2 cellular contexts compared by ENCODE assay signal in the genomic region with DNA sequence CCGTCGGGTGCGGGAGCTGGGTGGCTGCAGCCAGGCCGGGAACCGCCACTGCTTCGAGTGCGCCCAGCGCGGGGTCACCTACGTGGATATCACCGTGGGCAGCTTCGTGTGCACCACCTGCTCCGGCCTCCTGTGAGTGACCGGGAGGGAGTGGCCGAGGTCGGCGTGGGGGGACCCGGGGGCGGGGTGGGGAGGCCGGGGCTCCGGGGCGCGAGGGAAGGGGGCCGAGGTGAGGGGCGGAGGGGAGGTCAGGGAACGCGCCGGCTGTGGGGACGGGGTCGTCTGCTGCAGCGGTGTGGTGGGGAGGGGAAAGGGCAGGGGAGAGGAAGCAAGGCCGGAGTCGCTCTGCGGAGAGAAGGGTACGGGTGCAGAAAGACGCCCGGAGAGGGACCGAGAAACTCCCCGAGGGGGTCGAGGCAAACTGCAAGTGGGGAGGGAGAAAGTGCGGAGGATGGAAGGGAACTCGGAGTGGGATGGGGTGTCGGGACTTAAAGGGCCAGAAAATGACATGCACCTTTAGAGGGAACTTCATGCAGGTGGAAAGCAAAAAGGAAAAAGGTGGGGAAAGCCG.
TF ChIP-seq lines count a peak whose summit lies in the region.

No MANE protein-coding gene starts in this region.

TF ChIP-seq in SK-N-SH, 30 proteins besides CTCF, POLR2A, EP300 and RAD21 (continued from another document):
- TF ChIP-seq, protein P1, sequence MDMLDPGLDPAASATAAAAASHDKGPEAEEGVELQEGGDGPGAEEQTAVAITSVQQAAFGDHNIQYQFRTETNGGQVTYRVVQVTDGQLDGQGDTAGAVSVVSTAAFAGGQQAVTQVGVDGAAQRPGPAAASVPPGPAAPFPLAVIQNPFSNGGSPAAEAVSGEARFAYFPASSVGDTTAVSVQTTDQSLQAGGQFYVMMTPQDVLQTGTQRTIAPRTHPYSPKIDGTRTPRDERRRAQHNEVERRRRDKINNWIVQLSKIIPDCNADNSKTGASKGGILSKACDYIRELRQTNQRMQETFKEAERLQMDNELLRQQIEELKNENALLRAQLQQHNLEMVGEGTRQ (IDR thresholded peaks at IDR 0.05; ENCODE audit: borderline replicate concordance, low read depth, low read length) = no peak
- no peak for TF ChIP-seq GABPA (IDR thresholded peaks at IDR 0.05; ENCODE audit: low read depth)
- TF ChIP-seq, protein P2, sequence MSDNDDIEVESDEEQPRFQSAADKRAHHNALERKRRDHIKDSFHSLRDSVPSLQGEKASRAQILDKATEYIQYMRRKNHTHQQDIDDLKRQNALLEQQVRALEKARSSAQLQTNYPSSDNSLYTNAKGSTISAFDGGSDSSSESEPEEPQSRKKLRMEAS (IDR thresholded peaks at IDR 0.05; ENCODE audit: low read depth) = no peak
- TF ChIP-seq, protein P3, sequence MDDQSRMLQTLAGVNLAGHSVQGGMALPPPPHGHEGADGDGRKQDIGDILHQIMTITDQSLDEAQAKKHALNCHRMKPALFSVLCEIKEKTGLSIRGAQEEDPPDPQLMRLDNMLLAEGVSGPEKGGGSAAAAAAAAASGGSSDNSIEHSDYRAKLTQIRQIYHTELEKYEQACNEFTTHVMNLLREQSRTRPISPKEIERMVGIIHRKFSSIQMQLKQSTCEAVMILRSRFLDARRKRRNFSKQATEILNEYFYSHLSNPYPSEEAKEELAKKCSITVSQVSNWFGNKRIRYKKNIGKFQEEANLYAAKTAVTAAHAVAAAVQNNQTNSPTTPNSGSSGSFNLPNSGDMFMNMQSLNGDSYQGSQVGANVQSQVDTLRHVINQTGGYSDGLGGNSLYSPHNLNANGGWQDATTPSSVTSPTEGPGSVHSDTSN (IDR thresholded peaks at IDR 0.05) = no peak
- TF ChIP-seq NRF1 (IDR thresholded peaks at IDR 0.05; ENCODE audit: low read depth, low read length) = no peak
- TF ChIP-seq, protein P4, sequence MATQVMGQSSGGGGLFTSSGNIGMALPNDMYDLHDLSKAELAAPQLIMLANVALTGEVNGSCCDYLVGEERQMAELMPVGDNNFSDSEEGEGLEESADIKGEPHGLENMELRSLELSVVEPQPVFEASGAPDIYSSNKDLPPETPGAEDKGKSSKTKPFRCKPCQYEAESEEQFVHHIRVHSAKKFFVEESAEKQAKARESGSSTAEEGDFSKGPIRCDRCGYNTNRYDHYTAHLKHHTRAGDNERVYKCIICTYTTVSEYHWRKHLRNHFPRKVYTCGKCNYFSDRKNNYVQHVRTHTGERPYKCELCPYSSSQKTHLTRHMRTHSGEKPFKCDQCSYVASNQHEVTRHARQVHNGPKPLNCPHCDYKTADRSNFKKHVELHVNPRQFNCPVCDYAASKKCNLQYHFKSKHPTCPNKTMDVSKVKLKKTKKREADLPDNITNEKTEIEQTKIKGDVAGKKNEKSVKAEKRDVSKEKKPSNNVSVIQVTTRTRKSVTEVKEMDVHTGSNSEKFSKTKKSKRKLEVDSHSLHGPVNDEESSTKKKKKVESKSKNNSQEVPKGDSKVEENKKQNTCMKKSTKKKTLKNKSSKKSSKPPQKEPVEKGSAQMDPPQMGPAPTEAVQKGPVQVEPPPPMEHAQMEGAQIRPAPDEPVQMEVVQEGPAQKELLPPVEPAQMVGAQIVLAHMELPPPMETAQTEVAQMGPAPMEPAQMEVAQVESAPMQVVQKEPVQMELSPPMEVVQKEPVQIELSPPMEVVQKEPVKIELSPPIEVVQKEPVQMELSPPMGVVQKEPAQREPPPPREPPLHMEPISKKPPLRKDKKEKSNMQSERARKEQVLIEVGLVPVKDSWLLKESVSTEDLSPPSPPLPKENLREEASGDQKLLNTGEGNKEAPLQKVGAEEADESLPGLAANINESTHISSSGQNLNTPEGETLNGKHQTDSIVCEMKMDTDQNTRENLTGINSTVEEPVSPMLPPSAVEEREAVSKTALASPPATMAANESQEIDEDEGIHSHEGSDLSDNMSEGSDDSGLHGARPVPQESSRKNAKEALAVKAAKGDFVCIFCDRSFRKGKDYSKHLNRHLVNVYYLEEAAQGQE (IDR thresholded peaks at IDR 0.05; ENCODE audit: low read depth, low read length) = no peak
- TF ChIP-seq ELF1 (IDR thresholded peaks at IDR 0.05) = no peak
- no peak for TF ChIP-seq YY1 (IDR thresholded peaks at IDR 0.05; ENCODE audit: low read depth)
- TF ChIP-seq, protein P5, sequence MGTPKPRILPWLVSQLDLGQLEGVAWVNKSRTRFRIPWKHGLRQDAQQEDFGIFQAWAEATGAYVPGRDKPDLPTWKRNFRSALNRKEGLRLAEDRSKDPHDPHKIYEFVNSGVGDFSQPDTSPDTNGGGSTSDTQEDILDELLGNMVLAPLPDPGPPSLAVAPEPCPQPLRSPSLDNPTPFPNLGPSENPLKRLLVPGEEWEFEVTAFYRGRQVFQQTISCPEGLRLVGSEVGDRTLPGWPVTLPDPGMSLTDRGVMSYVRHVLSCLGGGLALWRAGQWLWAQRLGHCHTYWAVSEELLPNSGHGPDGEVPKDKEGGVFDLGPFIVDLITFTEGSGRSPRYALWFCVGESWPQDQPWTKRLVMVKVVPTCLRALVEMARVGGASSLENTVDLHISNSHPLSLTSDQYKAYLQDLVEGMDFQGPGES (IDR thresholded peaks at IDR 0.05; ENCODE audit: low read depth, low read length) = no peak
- no peak for TF ChIP-seq MXI1 (IDR thresholded peaks at IDR 0.05; ENCODE audit: low read depth, low read length)
- TF ChIP-seq FOXJ3 (CRISPR knock-in tag; IDR thresholded peaks at IDR 0.05) = no peak
- TF ChIP-seq RXRA (IDR thresholded peaks at IDR 0.05; ENCODE audit: borderline replicate concordance, low read depth) = no peak
- TF ChIP-seq NFIC (IDR thresholded peaks at IDR 0.05; ENCODE audit: borderline replicate concordance) = no peak

TF ChIP-seq in SK-N-SH treated with all-trans-retinoic acid at 6 μM for 48 hours, 23 proteins besides CTCF, POLR2A, EP300 and RAD21 (continued from another document):
- TF ChIP-seq, protein P6, sequence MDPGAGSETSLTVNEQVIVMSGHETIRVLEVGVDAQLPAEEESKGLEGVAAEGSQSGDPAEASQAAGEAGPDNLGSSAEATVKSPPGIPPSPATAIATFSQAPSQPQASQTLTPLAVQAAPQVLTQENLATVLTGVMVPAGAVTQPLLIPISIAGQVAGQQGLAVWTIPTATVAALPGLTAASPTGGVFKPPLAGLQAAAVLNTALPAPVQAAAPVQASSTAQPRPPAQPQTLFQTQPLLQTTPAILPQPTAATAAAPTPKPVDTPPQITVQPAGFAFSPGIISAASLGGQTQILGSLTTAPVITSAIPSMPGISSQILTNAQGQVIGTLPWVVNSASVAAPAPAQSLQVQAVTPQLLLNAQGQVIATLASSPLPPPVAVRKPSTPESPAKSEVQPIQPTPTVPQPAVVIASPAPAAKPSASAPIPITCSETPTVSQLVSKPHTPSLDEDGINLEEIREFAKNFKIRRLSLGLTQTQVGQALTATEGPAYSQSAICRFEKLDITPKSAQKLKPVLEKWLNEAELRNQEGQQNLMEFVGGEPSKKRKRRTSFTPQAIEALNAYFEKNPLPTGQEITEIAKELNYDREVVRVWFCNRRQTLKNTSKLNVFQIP (CRISPR knock-in tag; IDR thresholded peaks at IDR 0.05; ENCODE audit: borderline replicate concordance, low read depth) = no peak
- TF ChIP-seq, protein P7, sequence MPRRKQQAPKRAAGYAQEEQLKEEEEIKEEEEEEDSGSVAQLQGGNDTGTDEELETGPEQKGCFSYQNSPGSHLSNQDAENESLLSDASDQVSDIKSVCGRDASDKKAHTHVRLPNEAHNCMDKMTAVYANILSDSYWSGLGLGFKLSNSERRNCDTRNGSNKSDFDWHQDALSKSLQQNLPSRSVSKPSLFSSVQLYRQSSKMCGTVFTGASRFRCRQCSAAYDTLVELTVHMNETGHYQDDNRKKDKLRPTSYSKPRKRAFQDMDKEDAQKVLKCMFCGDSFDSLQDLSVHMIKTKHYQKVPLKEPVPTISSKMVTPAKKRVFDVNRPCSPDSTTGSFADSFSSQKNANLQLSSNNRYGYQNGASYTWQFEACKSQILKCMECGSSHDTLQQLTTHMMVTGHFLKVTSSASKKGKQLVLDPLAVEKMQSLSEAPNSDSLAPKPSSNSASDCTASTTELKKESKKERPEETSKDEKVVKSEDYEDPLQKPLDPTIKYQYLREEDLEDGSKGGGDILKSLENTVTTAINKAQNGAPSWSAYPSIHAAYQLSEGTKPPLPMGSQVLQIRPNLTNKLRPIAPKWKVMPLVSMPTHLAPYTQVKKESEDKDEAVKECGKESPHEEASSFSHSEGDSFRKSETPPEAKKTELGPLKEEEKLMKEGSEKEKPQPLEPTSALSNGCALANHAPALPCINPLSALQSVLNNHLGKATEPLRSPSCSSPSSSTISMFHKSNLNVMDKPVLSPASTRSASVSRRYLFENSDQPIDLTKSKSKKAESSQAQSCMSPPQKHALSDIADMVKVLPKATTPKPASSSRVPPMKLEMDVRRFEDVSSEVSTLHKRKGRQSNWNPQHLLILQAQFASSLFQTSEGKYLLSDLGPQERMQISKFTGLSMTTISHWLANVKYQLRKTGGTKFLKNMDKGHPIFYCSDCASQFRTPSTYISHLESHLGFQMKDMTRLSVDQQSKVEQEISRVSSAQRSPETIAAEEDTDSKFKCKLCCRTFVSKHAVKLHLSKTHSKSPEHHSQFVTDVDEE (CRISPR knock-in tag; IDR thresholded peaks at IDR 0.05) = no peak
- TF ChIP-seq GLIS3 (CRISPR knock-in tag; IDR thresholded peaks at IDR 0.05) = no peak
- TF ChIP-seq, protein P8, sequence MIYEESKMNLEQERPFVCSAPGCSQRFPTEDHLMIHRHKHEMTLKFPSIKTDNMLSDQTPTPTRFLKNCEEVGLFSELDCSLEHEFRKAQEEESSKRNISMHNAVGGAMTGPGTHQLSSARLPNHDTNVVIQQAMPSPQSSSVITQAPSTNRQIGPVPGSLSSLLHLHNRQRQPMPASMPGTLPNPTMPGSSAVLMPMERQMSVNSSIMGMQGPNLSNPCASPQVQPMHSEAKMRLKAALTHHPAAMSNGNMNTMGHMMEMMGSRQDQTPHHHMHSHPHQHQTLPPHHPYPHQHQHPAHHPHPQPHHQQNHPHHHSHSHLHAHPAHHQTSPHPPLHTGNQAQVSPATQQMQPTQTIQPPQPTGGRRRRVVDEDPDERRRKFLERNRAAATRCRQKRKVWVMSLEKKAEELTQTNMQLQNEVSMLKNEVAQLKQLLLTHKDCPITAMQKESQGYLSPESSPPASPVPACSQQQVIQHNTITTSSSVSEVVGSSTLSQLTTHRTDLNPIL (CRISPR knock-in tag; IDR thresholded peaks at IDR 0.05; ENCODE audit: low read depth) = no peak
